9 cellular contexts compared by ENCODE assay signal in genomic region chr5:131416729-131417128, GRCh38.
DNase-seq lines count a peak whose midpoint lies in the region; ATAC-seq and TF ChIP-seq lines count a peak whose summit lies in the region.
"Had no signal": no experiment of that assay in that cellular context is flagged by ENCODE, and none has a peak within 500 bp of the region (broad histone marks: within the 10 kb centered on the region; RNA-seq: fewer than 3 reads in every experiment).

No MANE protein-coding gene starts in this region.

- H3K4me1 ChIP-seq in CD4-positive, CD25-positive, alpha-beta regulatory T cell (ENCODE audit: control insufficient read depth, insufficient read depth, low read length, poor library complexity, severe bottlenecking), result peaks cover 16% of the 10 kb centered on the region

- no peak for DNase-seq in CD4-positive, CD25-positive, alpha-beta regulatory T cell
- DNase-seq in mesothelial cell of epicardium (ENCODE audit: low spot score in 2 of 2, unreplicated experiment in 2 of 2) (no peak), head of caudate nucleus (no peak), C1 segment of cervical spinal cord (lab: John Stamatoyannopoulos, UW) (no peak)
- no peak for DNase-seq in activated CD4-positive, alpha-beta T cell treated with anti-CD3 and anti-CD28 coated beads, Interleukin-2, amount 50 U/mL, for 1 hour

- H3K4me3 ChIP-seq in CD4-positive, CD25-positive, alpha-beta regulatory T cell (ENCODE audit: low read depth, low read length), result peak overlapping the region; percentile 37
- H3K4me3 ChIP-seq: BLaER1 treated with 17β-estradiol and CSF1 and Interleukin-3, amounts not matched to agents 10 nM and 100 nM had no signal

- no peak for TF ChIP-seq CTCF in mesothelial cell of epicardium (IDR thresholded peaks at IDR 0.05; ENCODE audit: unreplicated experiment)

- no peaks in the 10 kb centered on the region for H3K27me3 ChIP-seq in CD4-positive, CD25-positive, alpha-beta regulatory T cell (ENCODE audit: control insufficient read depth, insufficient read depth, low read length)
- H3K27me3 ChIP-seq: BLaER1 treated with 17β-estradiol and CSF1 and Interleukin-3, amounts not matched to agents 10 nM and 100 nM had no signal

- no peak for ATAC-seq in CD4-positive, CD25-positive, alpha-beta regulatory T cell (ENCODE audit: low read depth in 2 of 2)
- ATAC-seq in GM18873 (IDR thresholded peaks at IDR 0.05; ENCODE audit: low FRiP score, unreplicated experiment) (peak; percentile 68), HG02759 (IDR thresholded peaks at IDR 0.05; ENCODE audit: unreplicated experiment) (peak; percentile 68)

- intact Hi-C loops in head of caudate nucleus (cut with DNase I), result loop anchor here (2.0 kb wide), 1 partner anchor 252 kb away; the partner anchor contains the start of gene HINT1

- H3K9me3 Mint-ChIP-seq in CD4-positive, CD25-positive, alpha-beta regulatory T cell, result peaks cover 0 to 2% (median 0%) of the 10 kb centered on the region in 7 donors
- H3K9me3 Mint-ChIP-seq in IgD-negative memory B cell, result no peaks in the 10 kb centered on the region
- H3K9me3 Mint-ChIP-seq in mesothelial cell of epicardium, result no peaks in the 10 kb centered on the region

- peak overlapping the region in 3 of 4 donors; percentile 8 to 71 (median 68) for H3K4me3 Mint-ChIP-seq in CD4-positive, CD25-positive, alpha-beta regulatory T cell
- H3K4me3 Mint-ChIP-seq in IgD-negative memory B cell (peak overlapping the region; percentile 0 to 71 (median 63)), mesothelial cell of epicardium (no peak overlapping the region)

- H3K9me3 ChIP-seq in CD4-positive, CD25-positive, alpha-beta regulatory T cell (ENCODE audit: control insufficient read depth in 2 of 2, low read length in 2 of 2), result no peaks in the 10 kb centered on the region

- H3K36me3 ChIP-seq in CD4-positive, CD25-positive, alpha-beta regulatory T cell (ENCODE audit: control insufficient read depth, insufficient read depth, low read length), result peaks cover 5% of the 10 kb centered on the region

- peaks cover 8% of the 10 kb centered on the region for H3K36me3 Mint-ChIP-seq in CD4-positive, CD25-positive, alpha-beta regulatory T cell
- H3K36me3 Mint-ChIP-seq in IgD-negative memory B cell (no peaks in the 10 kb centered on the region), mesothelial cell of epicardium (peaks cover 5% of the 10 kb centered on the region)

- peaks cover 15 to 49% (median 39%) of the 10 kb centered on the region in 4 donors for H3K4me1 Mint-ChIP-seq in CD4-positive, CD25-positive, alpha-beta regulatory T cell
- peaks cover 23 to 32% (median 28%) of the 10 kb centered on the region in 3 donors for H3K4me1 Mint-ChIP-seq in IgD-negative memory B cell
- peaks cover 2% of the 10 kb centered on the region for H3K4me1 Mint-ChIP-seq in mesothelial cell of epicardium

- no peaks in the 10 kb centered on the region for H3K27me3 Mint-ChIP-seq in CD4-positive, CD25-positive, alpha-beta regulatory T cell
- no peaks in the 10 kb centered on the region for H3K27me3 Mint-ChIP-seq in IgD-negative memory B cell
- no peaks in the 10 kb centered on the region for H3K27me3 Mint-ChIP-seq in mesothelial cell of epicardium (ENCODE audit: low read depth)

- H3K27ac ChIP-seq in CD4-positive, CD25-positive, alpha-beta regulatory T cell (ENCODE audit: insufficient read depth, low read length, poor library complexity, severe bottlenecking), result peak overlapping the region; percentile 42
- H3K27ac ChIP-seq: BLaER1 treated with 17β-estradiol and CSF1 and Interleukin-3, amounts not matched to agents 10 nM and 100 nM had no signal

- H3K27ac Mint-ChIP-seq in CD4-positive, CD25-positive, alpha-beta regulatory T cell, result peak overlapping the region; percentile 81 to 88 (median 84)
- H3K27ac Mint-ChIP-seq in IgD-negative memory B cell (peak overlapping the region in 1 of 3 donors; percentile 88), mesothelial cell of epicardium (no peak overlapping the region)

Comparison
In these comparisons a context has a peak if more than half of its experiments do, and no peak if none do; other contexts are left out.
1. ATAC-seq: peak in GM18873 (single experiment) and HG02759 (single experiment); none in CD4-positive, CD25-positive, alpha-beta regulatory T cell (0 of 2).